Comparison of ENCODE assay signal across 10 cellular contexts in genomic region chr6:135817035-135817434, GRCh38. TPM values are rescaled to one million over a fixed set of nuclear protein-coding genes. Genes with fewer than 3 reads are reported as not detected.
ATAC-seq and TF ChIP-seq lines count a peak whose summit lies in the region.
"Had no signal": no experiment of that assay in that cellular context is flagged by ENCODE, and none has a peak within 500 bp of the region (broad histone marks: within the 10 kb centered on the region; RNA-seq: fewer than 3 reads in every experiment).

No MANE protein-coding gene starts in this region.

- no peak overlapping the region for H3K9ac ChIP-seq in neural cell (ENCODE audit: low read length)
- H3K9ac ChIP-seq: BLaER1; BLaER1 treated with 17β-estradiol and CSF1 and Interleukin-3, amounts not matched to agents 10 nM and 100 nM had no signal

- no peak for TF ChIP-seq RAD21 in neural cell (conservative IDR thresholded peaks at IDR 0.05)

- no peaks in the 10 kb centered on the region for H3F3A ChIP-seq in neural cell (ENCODE audit: insufficient read depth, low read length, poor library complexity, severe bottlenecking)

- peak; percentile 63 for TF ChIP-seq EP300 in neural cell (conservative IDR thresholded peaks at IDR 0.05; ENCODE audit: poor library complexity, severe bottlenecking)

- no peaks in the 10 kb centered on the region for H3K9me3 ChIP-seq in neural cell (ENCODE audit: low read length)
- H3K9me3 ChIP-seq: A549; BE2C; BLaER1; BLaER1 treated with 17β-estradiol and CSF1 and Interleukin-3, amounts not matched to agents 10 nM and 100 nM; Caco-2 had no signal

- H2AFZ ChIP-seq in neural cell (ENCODE audit: low read depth, low read length): no peak overlapping the region

- H3K27ac ChIP-seq in neural cell (ENCODE audit: low read length): peak overlapping the region; percentile 74
- H3K27ac ChIP-seq: 22Rv1; A549; BLaER1; BLaER1 treated with 17β-estradiol and CSF1 and Interleukin-3, amounts not matched to agents 10 nM and 100 nM; C4-2B had no signal

- H3K36me3 ChIP-seq in neural cell (ENCODE audit: insufficient read depth, low read length): no peaks in the 10 kb centered on the region
- H3K36me3 ChIP-seq: BE2C; BLaER1; BLaER1 treated with 17β-estradiol and CSF1 and Interleukin-3, amounts not matched to agents 10 nM and 100 nM had no signal

- no peaks in the 10 kb centered on the region for H4K20me1 ChIP-seq in neural cell (ENCODE audit: insufficient read depth)
- H4K20me1 ChIP-seq: BLaER1; BLaER1 treated with 17β-estradiol and CSF1 and Interleukin-3, amounts not matched to agents 10 nM and 100 nM had no signal

- H3K4me2 ChIP-seq in neural cell (ENCODE audit: low read length): no peak overlapping the region
- H3K4me2 ChIP-seq: A549; BLaER1; BLaER1 treated with 17β-estradiol and CSF1 and Interleukin-3, amounts not matched to agents 10 nM and 100 nM had no signal

- no peaks in the 10 kb centered on the region for H3K27me3 ChIP-seq in neural cell (ENCODE audit: insufficient read depth, low read depth, low read length)
- H3K27me3 ChIP-seq: BE2C; BLaER1; BLaER1 treated with 17β-estradiol and CSF1 and Interleukin-3, amounts not matched to agents 10 nM and 100 nM had no signal

- H3K9me2 ChIP-seq in neural cell (ENCODE audit: insufficient read depth, low read length): no peaks in the 10 kb centered on the region

- no peak for ATAC-seq in GM21825 (IDR thresholded peaks at IDR 0.05; ENCODE audit: unreplicated experiment)
- ATAC-seq: A549; CD8-positive, alpha-beta T cell had no signal

- TF ChIP-seq CTCF in neural cell (IDR thresholded peaks at IDR 0.05; ENCODE audit: poor library complexity, severe bottlenecking): no peak

- no peak overlapping the region for H3K4me3 ChIP-seq in neural cell (ENCODE audit: low read length)
- H3K4me3 ChIP-seq: A549; BLaER1; BLaER1 treated with 17β-estradiol and CSF1 and Interleukin-3, amounts not matched to agents 10 nM and 100 nM had no signal

- H3K79me2 ChIP-seq in neural cell (replicated peaks; ENCODE audit: insufficient read depth, low read length): no peaks in the 10 kb centered on the region

TF ChIP-seq in neural cell, 6 proteins besides CTCF, POLR2A, EP300 and RAD21:
- TF ChIP-seq MXI1 (conservative IDR thresholded peaks at IDR 0.05; ENCODE audit: poor library complexity, severe bottlenecking): no peak
- TF ChIP-seq REST (IDR thresholded peaks at IDR 0.05; ENCODE audit: borderline replicate concordance): peak; percentile 87

RNA-seq across cellular contexts. Expression of gene PDE7B, which starts 34.5 kb away (rescaled TPM):
- polyA plus RNA-seq in neural cell: 5.9 and 7.6 TPM in 2 replicates
- polyA minus RNA-seq in neural cell: 15.4 and 18.3 TPM in 2 replicates
